ENCODE assay signal across 1 cellular context in the genomic region with DNA sequence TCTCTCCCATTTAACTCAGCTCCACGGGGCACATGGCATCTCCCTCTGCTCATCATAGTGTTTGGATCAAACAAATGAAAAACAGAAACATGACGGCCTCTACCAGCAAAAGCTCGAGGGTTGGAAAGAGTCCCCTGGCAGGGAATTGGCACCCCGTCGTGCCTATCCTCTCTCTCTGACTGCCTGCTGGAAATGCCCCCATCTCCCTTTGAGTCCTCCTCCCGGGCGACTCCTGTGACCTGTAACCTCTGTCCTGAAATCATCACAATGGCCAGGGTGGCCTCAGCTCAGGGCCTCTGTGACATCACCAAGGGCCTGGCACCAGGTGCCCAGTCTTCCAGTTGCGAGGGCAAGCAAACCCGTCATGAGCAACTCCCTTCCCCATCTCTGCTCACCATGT. TPM values are rescaled to one million over a fixed set of nuclear protein-coding genes. Genes with fewer than 3 reads are reported as not detected.
"Had no signal": no experiment of that assay in that cellular context is flagged by ENCODE, and none has a peak within 500 bp of the region (broad histone marks: within the 10 kb centered on the region; RNA-seq: fewer than 3 reads in every experiment).

A gene with protein sequence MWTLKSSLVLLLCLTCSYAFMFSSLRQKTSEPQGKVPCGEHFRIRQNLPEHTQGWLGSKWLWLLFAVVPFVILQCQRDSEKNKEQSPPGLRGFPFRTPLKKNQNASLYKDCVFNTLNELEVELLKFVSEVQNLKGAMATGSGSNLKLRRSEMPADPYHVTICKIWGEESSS (plus strand): TSS at position 301 of the 400 bp plus-strand sequence. CDS start 96 bp downstream, at position 397.

RNA-seq across cellular contexts. Expression of the gene that starts here (rescaled TPM):
- total RNA-seq: G401 had no signal
